Comparison of ENCODE assay signal across 7 cellular contexts in the genomic region with DNA sequence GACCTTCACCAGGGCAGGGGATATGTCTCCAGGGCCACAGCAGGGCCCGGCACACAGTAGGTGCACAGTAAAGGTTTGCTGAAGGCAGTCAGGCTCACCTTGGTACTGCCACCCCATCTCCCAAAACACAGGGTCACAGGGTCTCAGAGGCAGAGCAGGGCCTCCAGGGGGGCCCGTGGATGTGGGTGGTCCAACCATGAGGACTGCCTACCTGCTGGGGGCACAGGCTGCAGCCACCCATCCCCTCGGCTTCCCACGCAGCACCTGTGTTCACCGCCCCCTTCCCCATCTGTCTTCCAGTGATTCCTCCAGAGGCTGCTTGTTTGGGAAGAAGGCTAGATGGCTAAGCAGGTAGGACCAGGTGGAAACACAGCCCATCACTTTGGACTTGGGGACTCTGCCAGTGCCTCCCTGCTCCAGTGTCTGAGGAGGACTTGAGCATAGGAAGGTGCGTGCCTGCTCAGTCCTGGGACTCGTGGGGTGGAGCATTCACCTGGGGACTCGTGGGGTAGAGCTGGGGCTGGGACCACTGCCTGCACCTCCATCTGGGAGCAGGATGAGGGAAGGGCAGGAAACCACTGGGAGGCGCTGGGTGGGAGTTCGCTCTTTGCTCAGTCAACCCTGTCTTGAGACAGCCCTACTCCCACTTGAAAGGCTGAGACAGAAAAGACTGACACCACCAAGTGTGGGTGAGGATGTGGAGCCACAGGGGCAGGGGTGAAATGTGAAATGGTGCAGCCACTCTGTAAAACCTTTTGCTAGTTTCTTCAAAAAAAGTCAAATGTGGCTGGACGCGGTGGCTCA. TPM values are rescaled to one million over a fixed set of nuclear protein-coding genes. Genes with fewer than 3 reads are reported as not detected.
DNase-seq lines count a peak whose midpoint lies in the region; ATAC-seq, FAIRE-seq and TF ChIP-seq lines count a peak whose summit lies in the region.

No MANE protein-coding gene starts in this region.

- TF ChIP-seq POLR2A in GM12892 (IDR thresholded peaks at IDR 0.05; ENCODE audit: low read depth, low read length) (no peak), gastrocnemius medialis (IDR thresholded peaks at IDR 0.05) (no peak)

- H3K36me3 ChIP-seq in PC-3 (ENCODE audit: low read depth, low read length) (no peaks in the 10 kb centered on the region), gastrocnemius medialis (no peaks in the 10 kb centered on the region)

- in situ Hi-C loops in gastrocnemius medialis (cut with MboI; ENCODE audit: low sequenced_read_pairs in 4 of 4), result loop anchor here in 1 of 4 donors (10.0 kb wide), 1 partner anchor 130 kb away; no protein-coding TSS in a partner anchor
- in situ Hi-C loops in G401 (cut with HindIII; ENCODE audit: low sequenced_read_pairs), result no loop called here

- H4K20me1 ChIP-seq in PC-3 (ENCODE audit: low read length), result no peaks in the 10 kb centered on the region

- POLR2A ChIA-PET in PC-3 (lab: Charles Lee; ENCODE audit: unreplicated experiment), result no interaction called here

- H3K4me2 ChIP-seq in PC-3 (ENCODE audit: low read length), result peak overlapping the region; percentile 53

- intact Hi-C loops in PC-3 (cut with micrococcal nuclease), result loop anchor here (10.0 kb wide), 1 partner anchor 380 kb away; no protein-coding TSS in a partner anchor
- intact Hi-C loops in gastrocnemius medialis (cut with DNase I; ENCODE audit: low total_unique reads), result loop anchor here (5.0 kb wide), 1 partner anchor 133 kb away; no protein-coding TSS in a partner anchor

- CTCF ChIA-PET in PC-3 (lab: Charles Lee), result no interaction called here

- H3K9me3 ChIP-seq in PC-3 (ENCODE audit: low read length), result no peaks in the 10 kb centered on the region
- no peaks in the 10 kb centered on the region for H3K9me3 ChIP-seq in gastrocnemius medialis

- TF ChIP-seq CTCF in PC-3 (conservative IDR thresholded peaks at IDR 0.05; ENCODE audit: low read depth, low read length), result 0 out of 2 replicates have a peak, but pooled peaks have one; percentile 27
- peak; percentile 19 for TF ChIP-seq CTCF in fibroblast of mammary gland (conservative IDR thresholded peaks at IDR 0.05; ENCODE audit: control insufficient read depth, insufficient read depth, low read depth, low read length)
- no peak for TF ChIP-seq CTCF in gastrocnemius medialis (IDR thresholded peaks at IDR 0.05 in 4 of 5, conservative IDR thresholded peaks at IDR 0.05 in 1 of 5)

- no TSS peak for BruUV-seq in PC-3 (replicated peaks; lab: Mats Ljungman, UMichigan)

- H3K27me3 ChIP-seq in PC-3 (ENCODE audit: low read length), result no peaks in the 10 kb centered on the region
- no peaks in the 10 kb centered on the region for H3K27me3 ChIP-seq in gastrocnemius medialis

- H3K9me2 ChIP-seq in PC-3 (replicated peaks; ENCODE audit: low read length), result no peaks in the 10 kb centered on the region

- H3K4me1 ChIP-seq in PC-3 (ENCODE audit: insufficient read depth, low read length), result peaks cover 16% of the 10 kb centered on the region
- H3K4me1 ChIP-seq in gastrocnemius medialis, result peaks cover 41 to 49% of the 10 kb centered on the region in 2 donors

- ATAC-seq in PC-3, result no peak
- no peak for ATAC-seq in gastrocnemius medialis
- no peak for ATAC-seq in HG02678 (IDR thresholded peaks at IDR 0.05; ENCODE audit: unreplicated experiment)

- DNase-seq in GM12892 (ENCODE audit: insufficient read length), result peak; percentile 19
- DNase-seq in PC-3, result no peak
- no peak for DNase-seq in fibroblast of mammary gland (ENCODE audit: low read depth)
- no peak for DNase-seq in gastrocnemius medialis
- DNase-seq in G401 (ENCODE audit: low spot score), result no peak
- no peak for DNase-seq in stimulated activated CD4-positive, alpha-beta T cell treated with anti-CD3 and anti-CD28 coated beads, Interleukin-4, amount 100 ng/mL, for 24 hours

- FAIRE-seq in GM12892 (lab: Jason Lieb, UNC), result no peak

- peak overlapping the region; percentile 74; the same call in 1 of the 2 replicates for H2AFZ ChIP-seq in PC-3 (ENCODE audit: low read length)

- H3K9ac ChIP-seq in PC-3 (ENCODE audit: low read length), result no peak overlapping the region

- no peaks in the 10 kb centered on the region for H3F3A ChIP-seq in PC-3 (ENCODE audit: low read length, unreplicated experiment)

- no peak overlapping the region for H3K4me3 ChIP-seq in PC-3 (ENCODE audit: low read length)
- H3K4me3 ChIP-seq in fibroblast of mammary gland (ENCODE audit: control insufficient read depth, low read depth, low read length), result no peak overlapping the region
- H3K4me3 ChIP-seq in gastrocnemius medialis, result peak overlapping the region in 1 of 4 donors; percentile 77

- H3K27ac ChIP-seq in PC-3 (ENCODE audit: low read length) (peak overlapping the region; percentile 68), gastrocnemius medialis (peak overlapping the region; percentile 95 to 99 (median 97))

- H3K79me2 ChIP-seq in PC-3 (ENCODE audit: low read length), result no peaks in the 10 kb centered on the region

RNA-seq across cellular contexts. Expression of a gene that starts 18.8 kb away (rescaled TPM):
- polyA plus RNA-seq in GM12892 (2012; ENCODE audit: missing spikeins), result 0.38 TPM
- total RNA-seq in PC-3 (2014; rRNA removed) (19.2 and 21.8 TPM in 2 replicates), gastrocnemius medialis (10 to 100 TPM; 15.7 to 70.9 (median 19.9) TPM)
- total RNA-seq in G401 (2014; rRNA removed; shearing (Covaris generic)), result 21.2 and 54.7 TPM in 2 replicates

Comparison
In these comparisons a context has a peak if more than half of its experiments do, and no peak if none do; other contexts are left out.
1. CTCF ChIP-seq: peak in PC-3 (single experiment) and fibroblast of mammary gland (single experiment); none in gastrocnemius medialis (0 of 5).